8 cellular contexts compared by ENCODE assay signal in the genomic region with DNA sequence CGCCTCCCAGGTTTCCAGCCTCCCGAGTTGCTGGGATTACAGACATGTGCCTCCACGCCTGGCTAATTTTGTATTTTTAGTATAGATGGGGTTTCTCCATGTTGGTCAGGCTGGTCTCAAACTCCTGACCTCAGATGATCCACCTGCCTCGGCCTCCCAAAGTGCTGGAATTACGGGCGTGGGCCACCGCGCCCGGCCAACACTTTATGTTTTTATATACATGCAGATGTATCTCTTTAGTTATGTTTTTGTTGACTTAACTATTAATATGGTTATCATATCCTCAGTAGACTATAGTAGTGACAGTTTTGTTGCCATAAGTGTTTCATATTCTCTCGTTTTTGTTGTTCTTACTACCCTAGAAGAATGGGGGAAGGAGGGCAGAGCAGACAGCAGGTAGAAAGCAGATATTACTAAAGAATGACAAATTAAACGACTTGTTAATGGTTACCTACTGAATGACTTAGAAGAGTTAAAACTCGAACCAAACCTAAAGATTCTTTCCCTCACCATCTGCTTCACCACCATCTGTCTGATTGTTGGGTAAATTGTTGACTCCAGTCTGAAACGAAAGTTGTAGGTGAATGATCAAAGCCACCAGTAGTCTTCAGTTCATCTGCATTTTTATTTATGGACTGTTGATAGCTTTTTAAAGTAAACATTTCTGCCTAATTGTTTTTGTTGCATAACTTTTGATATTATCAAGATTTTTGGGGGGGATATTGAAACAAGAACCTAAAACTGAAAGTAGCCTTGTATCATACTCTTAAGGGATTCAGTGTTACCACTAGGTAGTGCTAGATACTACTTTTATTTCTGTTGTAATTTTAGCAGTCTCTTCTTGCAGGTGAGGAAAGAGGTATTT.
DNase-seq lines count a peak whose midpoint lies in the region; TF ChIP-seq lines count a peak whose summit lies in the region.

No MANE protein-coding gene starts in this region.

- H3K4me3 ChIP-seq in HFF-Myc (replicated peaks; ENCODE audit: low read depth, low read length): no peak overlapping the region

- peak; percentile 33 for DNase-seq in NCI-H82 (lab: John Stamatoyannopoulos, UW)
- DNase-seq in NCI-H82 treated with DMSO at 0.1 percent for 48 hours (lab: John Stamatoyannopoulos, UW; ENCODE audit: unreplicated experiment): no peak
- DNase-seq in HFF-Myc (ENCODE audit: extremely low read depth, low read depth): no peak
- peak; percentile 70 for DNase-seq in NOMO-1 treated with DMSO at 0.1 percent for 48 hours (lab: John Stamatoyannopoulos, UW; ENCODE audit: unreplicated experiment)
- peak; percentile 28 for DNase-seq in cerebellar cortex (ENCODE audit: low spot score)
- peak; percentile 21 for DNase-seq in myocyte (ENCODE audit: low read depth)
- DNase-seq in foreskin melanocyte: no peak
- no peak for DNase-seq in activated CD8-positive, alpha-beta memory T cell treated with anti-CD3 and anti-CD28 coated beads, Interleukin-2, amount 50 U/mL, for 4 hours

- peak; percentile 22 for TF ChIP-seq CTCF in HFF-Myc (IDR thresholded peaks at IDR 0.05; ENCODE audit: low read depth, low read length, missing control alignments)

Comparison
In these comparisons a context has a peak if more than half of its experiments do, and no peak if none do; other contexts are left out.
1. DNase-seq: peak in NCI-H82 (single experiment), NOMO-1 treated with DMSO at 0.1 percent for 48 hours (single experiment), cerebellar cortex (single experiment) and myocyte (single experiment); none in NCI-H82 treated with DMSO at 0.1 percent for 48 hours (single experiment), HFF-Myc (single experiment), foreskin melanocyte (single experiment) and activated CD8-positive, alpha-beta memory T cell treated with anti-CD3 and anti-CD28 coated beads, Interleukin-2, amount 50 U/mL, for 4 hours (single experiment).